In the genomic region with DNA sequence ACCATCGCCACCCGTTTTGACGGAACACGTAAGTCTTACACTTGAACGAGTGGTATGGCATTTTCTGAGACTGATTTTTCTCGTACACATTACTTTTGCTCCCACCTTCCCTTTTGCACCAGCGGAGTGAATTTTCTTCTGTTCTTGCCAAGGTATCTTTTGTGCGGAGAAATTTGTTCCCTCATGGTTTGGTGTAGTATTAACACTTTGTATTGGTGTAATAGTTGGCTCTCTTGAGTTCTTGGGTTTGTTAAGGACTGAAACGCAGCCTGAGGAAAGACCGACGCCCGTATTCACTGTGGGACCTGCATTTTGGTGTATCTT, we compare ENCODE assay signal across 1 cellular context.
TF ChIP-seq lines count a peak whose summit lies in the region.

No MANE protein-coding gene starts in this region.

TF ChIP-seq in H1, 55 proteins besides CTCF, POLR2A, EP300 and RAD21 (continued from another document):
- TF ChIP-seq POLR2AphosphoS5 (IDR thresholded peaks at IDR 0.05; ENCODE audit: low read depth, low read length), result no peak
- TF ChIP-seq BRCA1 (IDR thresholded peaks at IDR 0.05; ENCODE audit: low read depth, low read length), result no peak
- no peak for TF ChIP-seq KDM5A (IDR thresholded peaks at IDR 0.05; ENCODE audit: low read length)
- no peak for TF ChIP-seq CHD2 (IDR thresholded peaks at IDR 0.05; ENCODE audit: low read length)
- TF ChIP-seq GABPA (IDR thresholded peaks at IDR 0.05; ENCODE audit: borderline replicate concordance, insufficient read depth, low read length), result no peak
- TF ChIP-seq HDAC2 (IDR thresholded peaks at IDR 0.05; ENCODE audit: borderline replicate concordance in 1 of 2, low read depth in 2 of 2, low read length in 2 of 2), result no peak; a peak in 1 of 4 replicates
- TF ChIP-seq KDM4A (IDR thresholded peaks at IDR 0.05; ENCODE audit: low read depth, low read length, severe bottlenecking), result peak; percentile 10
- TF ChIP-seq SP1 (IDR thresholded peaks at IDR 0.05; ENCODE audit: low read depth, low read length), result no peak
- TF ChIP-seq TEAD4 (IDR thresholded peaks at IDR 0.05; ENCODE audit: low read depth, low read length), result no peak
- TF ChIP-seq RXRA (IDR thresholded peaks at IDR 0.05; ENCODE audit: insufficient read depth, low read depth, low read length), result no peak
- TF ChIP-seq HDAC6 (IDR thresholded peaks at IDR 0.05; ENCODE audit: low read depth, low read length), result no peak
- TF ChIP-seq SUZ12 (IDR thresholded peaks at IDR 0.05; ENCODE audit: low read length), result no peak
- TF ChIP-seq SAP30 (IDR thresholded peaks at IDR 0.05; ENCODE audit: insufficient read depth, insufficient replicate concordance, low read length), result peak; percentile 69
- peak; percentile 10 for TF ChIP-seq RNF2 (IDR thresholded peaks at IDR 0.05; ENCODE audit: borderline replicate concordance, low read depth, low read length, missing control alignments, poor library complexity, severe bottlenecking)
- no peak for TF ChIP-seq E2F6 (IDR thresholded peaks at IDR 0.05)
- TF ChIP-seq CTBP2 (IDR thresholded peaks at IDR 0.05; ENCODE audit: borderline replicate concordance, insufficient read depth, insufficient read length, low read length), result no peak
- no peak for TF ChIP-seq EZH2 (IDR thresholded peaks at IDR 0.05; ENCODE audit: low read depth, low read length, severe bottlenecking)
- TF ChIP-seq ATF2 (IDR thresholded peaks at IDR 0.05; ENCODE audit: low read length), result no peak
